In genomic region chr11:47467372-47467771, GRCh38 we compare ENCODE assay signal across 10 cellular contexts. TPM values are rescaled to one million over a fixed set of nuclear protein-coding genes. Genes with fewer than 3 reads are reported as not detected.
DNase-seq lines count a peak whose midpoint lies in the region; ATAC-seq, FAIRE-seq and TF ChIP-seq lines count a peak whose summit lies in the region.
"Had no signal": no experiment of that assay in that cellular context is flagged by ENCODE, and none has a peak within 500 bp of the region (broad histone marks: within the 10 kb centered on the region; RNA-seq: fewer than 3 reads in every experiment).

No MANE protein-coding gene starts in this region.

- no peak overlapping the region for H3K9ac ChIP-seq in BLaER1

- H3K27ac Mint-ChIP-seq in natural killer cell, result peak overlapping the region; percentile 4 to 65

- no peaks in the 10 kb centered on the region for H3K9me3 Mint-ChIP-seq in natural killer cell

- whole genome bisulfite sequencing in body of pancreas, 2 donors, result 72 to 84% methylated on average over 8 of the region's 8 CpGs

- DNase-seq in NCI-H1417 (lab: John Stamatoyannopoulos, UW) (peak; percentile 82 to 94 (median 83)), body of pancreas (peak in 3 of 4 donors; percentile 50 to 54 (median 52)), natural killer cell (no peak), hepatic stellate cell (ENCODE audit: low spot score) (no peak), GM12892 (ENCODE audit: insufficient read length) (no peak), EL (no peak)
- DNase-seq in stimulated activated CD4-positive, alpha-beta T cell treated with anti-CD3 and anti-CD28 coated beads, Interleukin-4, amount 100 ng/mL, for 1 hour, result no peak

- H3K36me3 Mint-ChIP-seq in natural killer cell, result no peaks in the 10 kb centered on the region

- no peak for TF ChIP-seq CTCF in body of pancreas (IDR thresholded peaks at IDR 0.05)
- no peak for TF ChIP-seq CTCF in natural killer cell (IDR thresholded peaks at IDR 0.05)

- TF ChIP-seq POLR2A in body of pancreas (IDR thresholded peaks at IDR 0.05), result no peak
- TF ChIP-seq POLR2A in GM12892 (IDR thresholded peaks at IDR 0.05; ENCODE audit: low read depth, low read length), result no peak

- peak; percentile 43 for ATAC-seq in body of pancreas
- no peak for ATAC-seq in natural killer cell

- no peak for FAIRE-seq in GM12892 (lab: Jason Lieb, UNC)

- peaks cover 6 to 40% of the 10 kb centered on the region in 2 donors for H3K4me1 Mint-ChIP-seq in natural killer cell

- no peak overlapping the region for H3K4me2 ChIP-seq in BLaER1

- H3K4me3 Mint-ChIP-seq in natural killer cell, result no peak overlapping the region

- H3K27me3 Mint-ChIP-seq in natural killer cell (ENCODE audit: low read depth in 2 of 2), result no peaks in the 10 kb centered on the region

- H3K9me3 ChIP-seq in BLaER1, result no peaks in the 10 kb centered on the region
- H3K9me3 ChIP-seq in body of pancreas, result no peaks in the 10 kb centered on the region
- H3K9me3 ChIP-seq: SJSA1 had no signal

- peaks cover 100% of the 10 kb centered on the region for H3K36me3 ChIP-seq in BLaER1
- peaks cover 11 to 16% of the 10 kb centered on the region in 2 donors for H3K36me3 ChIP-seq in body of pancreas (replicated peaks in 1 of 2; ENCODE audit: insufficient read depth in 1 of 2, low read depth in 2 of 2)

- H3K4me3 ChIP-seq in BLaER1 (no peak overlapping the region), body of pancreas (no peak overlapping the region)
- H3K4me3 ChIP-seq: SJSA1 had no signal

- H3K27ac ChIP-seq in BLaER1 (0 out of 2 replicates have a peak overlapping the region, but pooled peaks have one; percentile 3), body of pancreas (peak overlapping the region; percentile 50 to 79 (median 66))
- H3K27ac ChIP-seq: SJSA1 had no signal

- H3K4me1 ChIP-seq in BLaER1, result peaks cover 4% of the 10 kb centered on the region; the same call in 1 of the 2 replicates
- H3K4me1 ChIP-seq in body of pancreas, result peaks cover 21% of the 10 kb centered on the region
- H3K4me1 ChIP-seq: SJSA1 had no signal

- peaks cover 93% of the 10 kb centered on the region for H4K20me1 ChIP-seq in BLaER1

- no peaks in the 10 kb centered on the region for H3K27me3 ChIP-seq in BLaER1
- H3K27me3 ChIP-seq in body of pancreas, result no peaks in the 10 kb centered on the region
- H3K27me3 ChIP-seq: SJSA1 had no signal

- intact Hi-C loops in body of pancreas (cut with DNase I) (no loop called here), natural killer cell (cut with micrococcal nuclease) (no loop called here)

RNA-seq across cellular contexts. Expression of gene RAPSN, which starts 18.4 kb away (rescaled TPM):
- total RNA-seq in body of pancreas, result not detected
- 1 to 10 TPM; 1.6 to 2.2 (median 1.7) TPM for total RNA-seq in natural killer cell
- polyA plus RNA-seq in GM12892 (2012; ENCODE audit: missing spikeins), result 0.59 TPM
- total RNA-seq: occipital lobe had no signal

RNA-seq across cellular contexts. Expression of gene PSMC3, which starts 41.1 kb away (rescaled TPM):
- total RNA-seq in body of pancreas (10 to 100 TPM; 43.8 to 62.8 TPM), natural killer cell (10 to 100 TPM; 74.0 to 85.9 (median 77.7) TPM)
- 132 TPM for polyA plus RNA-seq in GM12892 (2012; ENCODE audit: missing spikeins)

RNA-seq across cellular contexts. Expression of gene SLC39A13, which starts 59.0 kb away (rescaled TPM):
- total RNA-seq in body of pancreas (10 to 100 TPM; 54.7 TPM), natural killer cell (10 to 100 TPM; 29.1 to 34.7 (median 32.6) TPM)
- polyA plus RNA-seq in GM12892 (2012; ENCODE audit: missing spikeins), result 7.0 TPM

Comparison
In these comparisons a context has a peak if more than half of its experiments do, and no peak if none do; other contexts are left out.
1. DNase-seq: peak in NCI-H1417 (3 of 3) and body of pancreas (3 of 4); none in natural killer cell (single experiment), hepatic stellate cell (single experiment), GM12892 (single experiment), EL (single experiment) and stimulated activated CD4-positive, alpha-beta T cell treated with anti-CD3 and anti-CD28 coated beads, Interleukin-4, amount 100 ng/mL, for 1 hour (single experiment).